In the genomic region with DNA sequence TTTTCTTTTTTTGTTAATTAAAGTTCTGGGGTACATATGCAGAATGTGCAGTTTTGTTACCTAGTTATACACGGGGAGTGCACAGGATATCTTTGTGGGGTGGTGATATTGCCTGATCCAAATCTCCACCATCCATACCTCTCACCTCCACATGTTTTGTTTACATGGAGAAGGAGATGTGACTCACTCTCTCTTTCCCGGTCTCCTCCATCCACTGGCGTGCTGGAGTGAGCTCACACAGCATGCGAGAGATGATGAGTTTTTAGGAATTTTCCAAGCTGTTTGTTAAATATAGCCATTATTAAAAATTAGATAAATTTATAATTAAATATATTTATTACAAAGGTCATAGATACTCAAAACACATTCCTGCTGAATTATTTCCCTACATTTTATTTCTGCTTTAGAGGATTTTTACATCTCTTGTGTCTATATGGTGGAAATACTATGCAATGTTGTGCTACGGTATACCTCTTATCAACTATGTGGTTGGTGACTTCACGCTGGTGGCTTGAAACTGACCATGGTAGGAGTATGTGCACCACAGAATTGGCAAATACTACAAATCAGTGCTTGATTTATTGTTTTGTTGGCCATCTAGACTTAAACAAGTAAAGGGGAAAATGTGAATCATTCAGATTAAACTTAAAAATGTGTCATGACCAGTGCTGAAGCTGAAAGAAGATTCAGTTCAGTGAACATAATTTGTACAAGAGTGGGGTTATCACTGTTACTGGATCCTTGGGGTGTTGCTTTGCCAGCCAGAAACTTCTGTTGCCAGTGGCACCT, we compare ENCODE assay signal across 15 cellular contexts.
A peak's percentile ranks its signal among the peaks of the same experiment; 100 is the strongest.
DNase-seq lines count a peak whose midpoint lies in the region.
"Had no signal": no experiment of that assay in that cellular context is flagged by ENCODE, and none has a peak within 500 bp of the region (broad histone marks: within the 10 kb centered on the region; RNA-seq: fewer than 3 reads in every experiment).

No MANE protein-coding gene starts in this region.

- H3K36me3 Mint-ChIP-seq in activated CD4-positive, alpha-beta T cell treated with anti-CD3 and anti-CD28 coated beads, Interleukin-2, amount 10 ng/mL, durations not matched to agents 7 days and 5 days (ENCODE audit: low read depth), result no peaks in the 10 kb centered on the region

- no peaks in the 10 kb centered on the region for H3K27me3 ChIP-seq in mesendoderm (ENCODE audit: insufficient read depth, low read length, poor library complexity)
- H3K27me3 ChIP-seq: suprapubic skin had no signal

- no peak overlapping the region for H4K8ac ChIP-seq in mesendoderm (ENCODE audit: low read depth, low read length)

- H2BK5ac ChIP-seq in mesendoderm (ENCODE audit: low read length), result no peak overlapping the region

- H3K79me1 ChIP-seq in mesendoderm (ENCODE audit: low read length), result no peaks in the 10 kb centered on the region

- H3K56ac ChIP-seq in mesendoderm (ENCODE audit: low read length), result no peak overlapping the region

- CTCF ChIA-PET in activated CD4-positive, alpha-beta T cell treated with anti-CD3 and anti-CD28 coated beads, Interleukin-2, amount 10 ng/mL, durations not matched to agents 7 days and 5 days (lab: Charles Lee), result interaction anchor here (0.6 kb wide), 1 partner anchor 1215 kb away, joined by 3 read pairs; no protein-coding TSS in a partner anchor

- no peak overlapping the region for H3K23ac ChIP-seq in mesendoderm (ENCODE audit: low read length)

- no peak overlapping the region for H3K9ac ChIP-seq in mesendoderm (ENCODE audit: low read length)

- H3K79me2 ChIP-seq in mesendoderm (ENCODE audit: control insufficient read depth, insufficient read depth, low read length), result no peaks in the 10 kb centered on the region

- no peak overlapping the region for H3K27ac Mint-ChIP-seq in activated CD4-positive, alpha-beta T cell treated with anti-CD3 and anti-CD28 coated beads, Interleukin-2, amount 10 ng/mL, durations not matched to agents 7 days and 5 days
- H3K27ac Mint-ChIP-seq: activated naive CD4-positive, alpha-beta T cell treated with anti-CD3 and anti-CD28 coated beads for 36 hours had no signal

- H2AK5ac ChIP-seq in mesendoderm (ENCODE audit: low read length), result no peak overlapping the region

- H3K4ac ChIP-seq in mesendoderm (ENCODE audit: low read depth, low read length), result no peak overlapping the region

- H3K36me3 ChIP-seq in mesendoderm (ENCODE audit: control insufficient read depth, insufficient read depth, low read length), result no peaks in the 10 kb centered on the region
- H3K36me3 ChIP-seq: suprapubic skin had no signal

- H4K5ac ChIP-seq in mesendoderm (ENCODE audit: low read length), result no peak overlapping the region

- H2BK120ac ChIP-seq in mesendoderm (ENCODE audit: low read depth, low read length), result no peak overlapping the region

- no peaks in the 10 kb centered on the region for H3K4me1 ChIP-seq in mesendoderm (ENCODE audit: control insufficient read depth, low read depth, low read length)

- H3K27me3 Mint-ChIP-seq in activated CD4-positive, alpha-beta T cell treated with anti-CD3 and anti-CD28 coated beads, Interleukin-2, amount 10 ng/mL, durations not matched to agents 7 days and 5 days, result peaks cover 5% of the 10 kb centered on the region
- H3K27me3 Mint-ChIP-seq: central memory CD8-positive, alpha-beta T cell had no signal

- H3K4me3 Mint-ChIP-seq in activated CD4-positive, alpha-beta T cell treated with anti-CD3 and anti-CD28 coated beads, Interleukin-2, amount 10 ng/mL, durations not matched to agents 7 days and 5 days, result no peak overlapping the region
- H3K4me3 Mint-ChIP-seq: activated naive CD4-positive, alpha-beta T cell treated with anti-CD3 and anti-CD28 coated beads for 36 hours; central memory CD8-positive, alpha-beta T cell had no signal

- POLR2A ChIA-PET in activated CD4-positive, alpha-beta T cell treated with anti-CD3 and anti-CD28 coated beads, Interleukin-2, amount 10 ng/mL, durations not matched to agents 7 days and 5 days (lab: Charles Lee), result no interaction called here

- H3K9me3 Mint-ChIP-seq in activated CD4-positive, alpha-beta T cell treated with anti-CD3 and anti-CD28 coated beads, Interleukin-2, amount 10 ng/mL, durations not matched to agents 7 days and 5 days, result no peaks in the 10 kb centered on the region
- H3K9me3 Mint-ChIP-seq: central memory CD8-positive, alpha-beta T cell had no signal

- H3K4me2 ChIP-seq in mesendoderm (ENCODE audit: low read length), result no peak overlapping the region

- peak; percentile 77 for DNase-seq in Caki2 (ENCODE audit: low read depth)
- peak; percentile 95 for DNase-seq in NCI-H226
- peak; percentile 3 for DNase-seq in dermis blood vessel endothelial cell
- peak; percentile 17 for DNase-seq in mesendoderm
- DNase-seq in effector CD4-positive, alpha-beta T cell, result no peak
- DNase-seq in cerebellar cortex (ENCODE audit: low spot score), result no peak
- no peak for DNase-seq in activated CD4-positive, alpha-beta T cell treated with anti-CD3 and anti-CD28 coated beads, Interleukin-2, amount 10 ng/mL, durations not matched to agents 7 days and 5 days
- no peak for DNase-seq in nucleus accumbens (lab: John Stamatoyannopoulos, UW)
- DNase-seq: activated naive CD4-positive, alpha-beta T cell treated with anti-CD3 and anti-CD28 coated beads for 36 hours; NCI-H2171; occipital lobe had no signal

- no peak overlapping the region for H3K27ac ChIP-seq in mesendoderm (ENCODE audit: low read depth, low read length)
- H3K27ac ChIP-seq: SK-N-MC, suprapubic skin, VCaP had no signal

- WGBS in mesendoderm (ENCODE audit: extremely low coverage, insufficient coverage, low lambda C conversion rate), result no CpG with 5 or more reads among the region's 6 CpGs

- H3K4me1 Mint-ChIP-seq in activated CD4-positive, alpha-beta T cell treated with anti-CD3 and anti-CD28 coated beads, Interleukin-2, amount 10 ng/mL, durations not matched to agents 7 days and 5 days, result no peaks in the 10 kb centered on the region

- no peak overlapping the region for H2BK15ac ChIP-seq in mesendoderm (replicated peaks; ENCODE audit: low read depth)

- no peak overlapping the region for H3K4me3 ChIP-seq in mesendoderm (ENCODE audit: low read length)
- H3K4me3 ChIP-seq: SK-N-MC, suprapubic skin had no signal

- no peak overlapping the region for H3K18ac ChIP-seq in mesendoderm (ENCODE audit: low read length)

- in situ Hi-C loops in Caki2 (cut with HindIII; ENCODE audit: low pct_unique_long_range_greater_than_20kb, low sequenced_read_pairs), result no loop called here

Comparison
In these comparisons a context has a peak if more than half of its experiments do, and no peak if none do; other contexts are left out.
1. DNase-seq: peak in Caki2 (single experiment), NCI-H226 (single experiment), dermis blood vessel endothelial cell (single experiment) and mesendoderm (single experiment); none in effector CD4-positive, alpha-beta T cell (single experiment), cerebellar cortex (single experiment), activated CD4-positive, alpha-beta T cell treated with anti-CD3 and anti-CD28 coated beads, Interleukin-2, amount 10 ng/mL, durations not matched to agents 7 days and 5 days (single experiment) and nucleus accumbens (0 of 56).